ENCODE assay signal across 18 cellular contexts in genomic region chr16:15778204-15778743, GRCh38.
"Had no signal": no experiment of that assay in that cellular context is flagged by ENCODE, and none has a peak within 500 bp of the region (broad histone marks: within the 10 kb centered on the region; RNA-seq: fewer than 3 reads in every experiment).

No MANE protein-coding gene starts in this region.

- DNase-seq: activated gamma-delta T cell treated with Interleukin-2 at 50 U/mL for 16 hours; amniotic stem cell; colonic mucosa; left colon; posterior cingulate gyrus; retina; stimulated activated CD4-positive, alpha-beta T cell treated with anti-CD3 and anti-CD28 coated beads, Interleukin-4, amount 100 ng/mL, for 24 hours; stimulated activated naive CD4-positive, alpha-beta T cell treated with Interleukin-2 at 50 U/mL for 16 hours had no signal

- H3K27ac ChIP-seq: colonic mucosa, vagina had no signal

- H3K4me3 ChIP-seq: colonic mucosa, vagina had no signal

- H3K4me1 ChIP-seq: colonic mucosa, vagina had no signal

- H3K27me3 ChIP-seq: colonic mucosa, vagina had no signal

- H3K36me3 Mint-ChIP-seq: activated CD4-positive, alpha-beta memory T cell treated with anti-CD3 and anti-CD28 coated beads for 36 hours; activated naive CD4-positive, alpha-beta T cell treated with anti-CD3 and anti-CD28 coated beads, Interleukin-2, amount 50 U/mL, for 72 hours; memory B cell; type B pancreatic cell had no signal

- ATAC-seq: left colon had no signal

- H3K9me3 ChIP-seq: colonic mucosa, vagina had no signal

- H3K36me3 ChIP-seq: colonic mucosa, vagina had no signal

- H3K27me3 Mint-ChIP-seq: activated CD4-positive, alpha-beta memory T cell treated with anti-CD3 and anti-CD28 coated beads for 36 hours had no signal

- H3K27ac Mint-ChIP-seq: activated CD4-positive, alpha-beta memory T cell treated with anti-CD3 and anti-CD28 coated beads for 36 hours; activated naive CD4-positive, alpha-beta T cell treated with anti-CD3 and anti-CD28 coated beads, Interleukin-2, amount 50 U/mL, for 72 hours; activated T-helper 1 cell treated with anti-CD3 and anti-CD28 coated beads, Interleukin-12 subunit alpha, Interleukin-12 subunit beta, Interleukin-2, Interleukin-4 antibody, amounts not matched to agents 30 ng/mL and 10 ng/mL and 1 ng/mL, durations not matched to agents 14 hours and 24 hours and 36 hours; memory B cell; nephron progenitor cell; type B pancreatic cell had no signal

- H3K4me1 Mint-ChIP-seq: memory B cell, nephron progenitor cell had no signal

- FAIRE-seq: bronchial epithelial cell, endometrium, keratinocyte had no signal

- H3K9me3 Mint-ChIP-seq: activated CD4-positive, alpha-beta memory T cell treated with anti-CD3 and anti-CD28 coated beads for 36 hours; activated naive CD4-positive, alpha-beta T cell treated with anti-CD3 and anti-CD28 coated beads, Interleukin-2, amount 50 U/mL, for 72 hours; activated T-helper 1 cell treated with anti-CD3 and anti-CD28 coated beads, Interleukin-12 subunit alpha, Interleukin-12 subunit beta, Interleukin-2, Interleukin-4 antibody, amounts not matched to agents 30 ng/mL and 10 ng/mL and 1 ng/mL, durations not matched to agents 14 hours and 24 hours and 36 hours; memory B cell; nephron progenitor cell; type B pancreatic cell had no signal

- H3K4me3 Mint-ChIP-seq: activated CD4-positive, alpha-beta memory T cell treated with anti-CD3 and anti-CD28 coated beads for 36 hours; activated T-helper 1 cell treated with anti-CD3 and anti-CD28 coated beads, Interleukin-12 subunit alpha, Interleukin-12 subunit beta, Interleukin-2, Interleukin-4 antibody, amounts not matched to agents 30 ng/mL and 10 ng/mL and 1 ng/mL, durations not matched to agents 14 hours and 24 hours and 36 hours; memory B cell; nephron progenitor cell; type B pancreatic cell had no signal
